ENCODE assay signal across 25 cellular contexts in genomic region chr1:109301874-109302273, GRCh38. TPM values are rescaled to one million over a fixed set of nuclear protein-coding genes. Genes with fewer than 3 reads are reported as not detected.
"Had no signal": no experiment of that assay in that cellular context is flagged by ENCODE, and none has a peak within 500 bp of the region (broad histone marks: within the 10 kb centered on the region; RNA-seq: fewer than 3 reads in every experiment).

No MANE protein-coding gene starts in this region.

- H3K9me3 ChIP-seq: esophagus squamous epithelium, prostate gland, sigmoid colon, uterus had no signal

- H3K4me2 ChIP-seq: hepatocyte, neural progenitor cell had no signal

- H3K4me1 ChIP-seq: prostate gland, uterus had no signal

- H3K36me3 ChIP-seq: esophagus squamous epithelium, neural progenitor cell, prostate gland, sigmoid colon, uterus had no signal

- H3K27ac ChIP-seq: esophagus squamous epithelium, hepatocyte, neural progenitor cell, parathyroid adenoma, prostate gland, sigmoid colon, skin epidermis, uterus had no signal

- H3K4me3 ChIP-seq: esophagus squamous epithelium, hepatocyte, lung, neural progenitor cell, prostate gland, sigmoid colon, skin epidermis, uterus had no signal

- H3K9ac ChIP-seq: neural progenitor cell, parathyroid adenoma had no signal

- H3K27me3 ChIP-seq: esophagus squamous epithelium, hepatocyte, neural progenitor cell, sigmoid colon, uterus had no signal

- ATAC-seq: left cardiac atrium; left ventricle myocardium superior; natural killer cell treated with Interleukin-12 subunit alpha and Interleukin-12 subunit beta and Interleukin-15 and Interleukin-18, amount 100 ng/mL, for 72 hours; stimulated activated naive B cell treated with anti-CD40 and anti-IgM and Interleukin-4, amounts not matched to agents 10 μg/mL and 1 μg/mL and 100 μg/mL, for 72 hours; stimulated activated naive CD8-positive, alpha-beta T cell treated with anti-CD3 and anti-CD28 coated beads, Interleukin-15, amount 100 ng/mL, for 72 hours had no signal

- DNase-seq: esophagus squamous epithelium; foreskin fibroblast; kidney; left cardiac atrium; left ventricle myocardium superior; mesenchymal stem cell; midbrain; occipital lobe; sigmoid colon; stimulated activated CD4-positive, alpha-beta T cell treated with anti-CD3 and anti-CD28 coated beads, Interleukin-2, amount 100 ng/mL, for 24 hours; stimulated activated CD4-positive, alpha-beta T cell treated with anti-CD3 and anti-CD28 coated beads, Interleukin-4, amount 100 ng/mL, for 4 hours; stimulated activated naive B cell treated with anti-CD40 and anti-IgM and Interleukin-4, amounts not matched to agents 10 μg/mL and 1 μg/mL and 100 μg/mL, for 72 hours; stimulated activated naive CD8-positive, alpha-beta T cell treated with anti-CD3 and anti-CD28 coated beads, Interleukin-15, amount 100 ng/mL, for 72 hours; uterus had no signal

- H2AFZ ChIP-seq: hepatocyte, parathyroid adenoma had no signal

- H3K79me2 ChIP-seq: hepatocyte, parathyroid adenoma had no signal

RNA-seq across cellular contexts. Expression of gene MYBPHL, which starts 4.9 kb away (rescaled TPM):
- total RNA-seq: chondrocyte; epithelial cell of proximal tubule; esophagus squamous epithelium; natural killer cell treated with Interleukin-12 subunit alpha and Interleukin-12 subunit beta and Interleukin-15 and Interleukin-18, amount 100 ng/mL, for 72 hours; occipital lobe; prostate gland; renal cortical epithelial cell; sigmoid colon; subcutaneous adipose tissue had no signal
- polyA plus RNA-seq: sigmoid colon had no signal
